Comparison of ENCODE assay signal across 8 cellular contexts in the genomic region with DNA sequence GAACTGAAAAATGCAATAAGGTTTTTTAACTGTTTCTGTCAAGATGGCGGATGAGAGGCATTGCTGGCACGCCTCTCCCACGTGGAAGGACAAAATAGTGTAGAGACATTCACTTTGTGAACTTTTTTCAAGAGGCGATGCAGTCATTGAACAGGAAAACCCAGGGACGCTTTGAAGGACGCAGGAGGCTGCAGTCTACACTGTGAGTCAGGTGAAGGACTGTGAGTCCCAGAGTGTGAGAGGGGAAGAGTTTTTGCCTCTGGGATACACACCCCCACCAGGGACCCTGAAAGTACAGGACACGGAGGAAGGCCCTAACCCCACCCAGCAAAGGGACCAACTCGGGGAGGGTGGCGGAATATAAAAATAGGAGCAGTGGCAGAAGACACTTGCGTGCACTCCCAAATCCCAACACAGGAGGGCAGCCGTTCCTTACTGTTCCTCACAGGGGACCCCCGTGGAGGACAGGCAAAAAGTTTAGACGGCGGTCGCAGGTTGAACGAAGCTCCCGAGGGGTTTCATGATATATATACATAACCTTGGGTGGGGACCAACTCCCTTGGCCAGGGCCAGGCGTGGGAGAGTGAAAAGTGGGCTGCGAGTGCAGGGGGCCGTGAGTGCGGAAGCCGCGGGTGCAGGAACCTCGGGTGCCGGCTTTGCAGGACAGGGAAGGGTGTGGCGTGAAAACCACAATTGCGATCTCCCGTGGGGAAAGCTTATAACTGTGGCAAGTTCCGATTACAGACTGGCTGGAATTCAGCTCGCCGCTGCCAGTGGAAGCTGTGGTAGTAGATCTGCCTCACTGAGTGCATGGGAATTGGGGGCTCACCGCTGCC.
DNase-seq lines count a peak whose midpoint lies in the region; ATAC-seq, FAIRE-seq and TF ChIP-seq lines count a peak whose summit lies in the region.

No MANE protein-coding gene starts in this region.

- peak in 3 of 4 donors; percentile 42 to 62 (median 42) for TF ChIP-seq CTCF in pancreas (IDR thresholded peaks at IDR 0.05)
- TF ChIP-seq CTCF in suprapubic skin (IDR thresholded peaks at IDR 0.05): peak; percentile 69 to 70

- FAIRE-seq in pancreas (lab: Jason Lieb, UNC): no peak

- H3K4me3 ChIP-seq in BLaER1 treated with 17β-estradiol and CSF1 and Interleukin-3, amounts not matched to agents 10 nM and 100 nM: peak overlapping the region; percentile 38 to 68 (median 54)
- peak overlapping the region; percentile 22; the same call in 1 of the 2 replicates for H3K4me3 ChIP-seq in HUES6 (ENCODE audit: low read depth, low read length)
- no peak overlapping the region for H3K4me3 ChIP-seq in SJSA1
- peak overlapping the region in 1 of 4 donors; percentile 26 for H3K4me3 ChIP-seq in pancreas
- H3K4me3 ChIP-seq in suprapubic skin: peak overlapping the region; percentile 39

- H3K4me2 ChIP-seq in BLaER1 treated with 17β-estradiol and CSF1 and Interleukin-3, amounts not matched to agents 10 nM and 100 nM: peak overlapping the region; percentile 80 to 100 (median 91)

- TF ChIP-seq EP300 in suprapubic skin (IDR thresholded peaks at IDR 0.05): no peak

- 36 to 37% methylated on average over 32 of the region's 32 CpGs for WGBS in pancreas, 2 donors
- 29% methylated on average over 32 of the region's 32 CpGs for WGBS in suprapubic skin

- H3K36me3 ChIP-seq in BLaER1 treated with 17β-estradiol and CSF1 and Interleukin-3, amounts not matched to agents 10 nM and 100 nM: no peaks in the 10 kb centered on the region
- H3K36me3 ChIP-seq in HUES6 (ENCODE audit: control insufficient read depth, insufficient read depth, low read length) (no peaks in the 10 kb centered on the region), SJSA1 (no peaks in the 10 kb centered on the region), pancreas (no peaks in the 10 kb centered on the region), suprapubic skin (no peaks in the 10 kb centered on the region)

- TF ChIP-seq POLR2A in suprapubic skin (IDR thresholded peaks at IDR 0.05): no peak

- ATAC-seq in pancreas: peak in 3 of 4 donors; percentile 71 to 91 (median 90)
- no peak for ATAC-seq in GM18502 (IDR thresholded peaks at IDR 0.05; ENCODE audit: poor library complexity, unreplicated experiment)

- peak overlapping the region in 10 of 11 experiments; percentile 10 to 64 (median 47); a peak in 16 of 22 replicates for H3K9ac ChIP-seq in BLaER1 treated with 17β-estradiol and CSF1 and Interleukin-3, amounts not matched to agents 10 nM and 100 nM
- no peak overlapping the region for H3K9ac ChIP-seq in HUES6 (ENCODE audit: low read length)

- H3K4me1 ChIP-seq in BLaER1 treated with 17β-estradiol and CSF1 and Interleukin-3, amounts not matched to agents 10 nM and 100 nM: peaks cover 17 to 33% (median 24%) of the 10 kb centered on the region in 10 experiments
- H3K4me1 ChIP-seq in HUES6 (ENCODE audit: control insufficient read depth, insufficient read depth, low read length) (no peaks in the 10 kb centered on the region), SJSA1 (replicated peaks) (peaks cover 5% of the 10 kb centered on the region), pancreas (peaks cover 0 to 3% (median 0%) of the 10 kb centered on the region in 3 donors), suprapubic skin (peaks cover 12% of the 10 kb centered on the region)

- intact Hi-C loops in pancreas (cut with DNase I): loop anchor here in 1 of 3 donors (10.0 kb wide), 1 partner anchor 91 kb away; no protein-coding TSS in a partner anchor

- DNase-seq in SJSA1 (ENCODE audit: low read depth in 1 of 2, low spot score in 2 of 2): peak; percentile 51 to 75
- peak; percentile 20 to 76 (median 58) for DNase-seq in activated naive CD4-positive, alpha-beta T cell (lab: John Stamatoyannopoulos, UW)
- peak; percentile 82 for DNase-seq in germinal center (ENCODE audit: low spot score)
- peak; percentile 20 to 82 (median 47) for DNase-seq in pancreas
- peak; percentile 81 to 87 for DNase-seq in suprapubic skin (ENCODE audit: low spot score in 2 of 2)

- H3K9me3 ChIP-seq in BLaER1 treated with 17β-estradiol and CSF1 and Interleukin-3, amounts not matched to agents 10 nM and 100 nM (replicated peaks in 1 of 11): no peaks in the 10 kb centered on the region
- H3K9me3 ChIP-seq in HUES6 (ENCODE audit: control insufficient read depth, insufficient read depth, low read depth, low read length): no peaks in the 10 kb centered on the region; the same call in 1 of the 2 replicates
- H3K9me3 ChIP-seq in SJSA1 (replicated peaks): no peaks in the 10 kb centered on the region; the same call in 1 of the 2 replicates
- H3K9me3 ChIP-seq in pancreas: no peaks in the 10 kb centered on the region
- H3K9me3 ChIP-seq in suprapubic skin: no peaks in the 10 kb centered on the region

- H3K27ac ChIP-seq in BLaER1 treated with 17β-estradiol and CSF1 and Interleukin-3, amounts not matched to agents 10 nM and 100 nM: no peak overlapping the region; a peak in 1 of 22 replicates
- no peak overlapping the region for H3K27ac ChIP-seq in HUES6 (ENCODE audit: low read depth, low read length)
- H3K27ac ChIP-seq in SJSA1: no peak overlapping the region
- no peak overlapping the region for H3K27ac ChIP-seq in pancreas
- H3K27ac ChIP-seq in suprapubic skin: no peak overlapping the region

- peaks cover 0 to 19% (median 3%) of the 10 kb centered on the region in 11 experiments; a peak in 5 of 22 replicates for H3K27me3 ChIP-seq in BLaER1 treated with 17β-estradiol and CSF1 and Interleukin-3, amounts not matched to agents 10 nM and 100 nM
- H3K27me3 ChIP-seq in HUES6 (ENCODE audit: control insufficient read depth, insufficient read depth, low read length): peaks cover 22% of the 10 kb centered on the region
- H3K27me3 ChIP-seq in SJSA1 (replicated peaks): 0 out of 2 replicates have a peak, but pooled peaks cover 2% of the 10 kb centered on the region
- no peaks in the 10 kb centered on the region for H3K27me3 ChIP-seq in pancreas
- no peaks in the 10 kb centered on the region for H3K27me3 ChIP-seq in suprapubic skin

- H4K20me1 ChIP-seq in BLaER1 treated with 17β-estradiol and CSF1 and Interleukin-3, amounts not matched to agents 10 nM and 100 nM: 0 out of 22 replicates have a peak, but pooled peaks cover 0 to 11% (median 0%) of the 10 kb centered on the region in 11 experiments
